In the genomic region with DNA sequence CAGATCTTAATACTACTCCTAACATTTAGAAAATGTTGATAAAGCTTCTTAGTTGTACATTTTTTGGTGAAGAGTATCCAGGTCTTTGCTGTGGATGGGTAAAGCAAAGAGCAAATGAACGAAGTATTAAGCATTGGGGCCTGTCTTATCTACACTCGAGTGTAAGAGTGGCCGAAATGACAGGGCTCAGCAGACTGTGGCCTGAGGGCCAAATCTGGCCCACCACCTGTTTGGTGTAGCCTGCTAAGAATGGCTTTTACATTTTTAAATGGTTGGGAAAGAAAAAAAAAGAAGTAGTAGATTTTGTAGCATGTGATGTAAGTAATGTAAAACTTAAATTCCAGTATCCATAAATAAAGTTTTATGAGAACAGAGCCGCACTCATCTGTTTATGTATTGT, we compare ENCODE assay signal across 18 cellular contexts.
"Had no signal": no experiment of that assay in that cellular context is flagged by ENCODE, and none has a peak within 500 bp of the region (broad histone marks: within the 10 kb centered on the region; RNA-seq: fewer than 3 reads in every experiment).

No MANE protein-coding gene starts in this region.

- H3K4me3 ChIP-seq: gastrocnemius medialis, lower lobe of right lung, skin epidermis, suprapubic skin, upper lobe of left lung had no signal

- H3K9me3 ChIP-seq: gastrocnemius medialis, lower lobe of right lung, suprapubic skin, upper lobe of left lung had no signal

- H3K27me3 Mint-ChIP-seq: activated CD4-positive, alpha-beta memory T cell treated with anti-CD3 and anti-CD28 coated beads for 36 hours; activated CD4-positive, alpha-beta T cell treated with anti-CD3 and anti-CD28 coated beads for 36 hours had no signal

- H3K4me3 Mint-ChIP-seq: activated CD4-positive, alpha-beta memory T cell treated with anti-CD3 and anti-CD28 coated beads for 36 hours; activated CD4-positive, alpha-beta T cell treated with anti-CD3 and anti-CD28 coated beads for 36 hours; activated T-helper 1 cell treated with anti-CD3 and anti-CD28 coated beads, Interleukin-12 subunit alpha, Interleukin-12 subunit beta, Interleukin-2, Interleukin-4 antibody, amounts not matched to agents 30 ng/mL and 10 ng/mL and 1 ng/mL, durations not matched to agents 14 hours and 24 hours and 36 hours; mesothelial cell of epicardium; natural killer cell had no signal

- H3K27me3 ChIP-seq: gastrocnemius medialis, suprapubic skin, upper lobe of left lung had no signal

- H3K27ac Mint-ChIP-seq: activated CD4-positive, alpha-beta memory T cell treated with anti-CD3 and anti-CD28 coated beads for 36 hours; activated T-helper 1 cell treated with anti-CD3 and anti-CD28 coated beads, Interleukin-12 subunit alpha, Interleukin-12 subunit beta, Interleukin-2, Interleukin-4 antibody, amounts not matched to agents 30 ng/mL and 10 ng/mL and 1 ng/mL, durations not matched to agents 14 hours and 24 hours and 36 hours had no signal

- H3K27ac ChIP-seq: gastrocnemius medialis, lower lobe of right lung, skin epidermis, suprapubic skin, upper lobe of left lung had no signal

- H3K4me1 Mint-ChIP-seq: mesothelial cell of epicardium had no signal

- H3K9me3 Mint-ChIP-seq: activated CD4-positive, alpha-beta memory T cell treated with anti-CD3 and anti-CD28 coated beads for 36 hours; activated T-helper 1 cell treated with anti-CD3 and anti-CD28 coated beads, Interleukin-12 subunit alpha, Interleukin-12 subunit beta, Interleukin-2, Interleukin-4 antibody, amounts not matched to agents 30 ng/mL and 10 ng/mL and 1 ng/mL, durations not matched to agents 14 hours and 24 hours and 36 hours; mesothelial cell of epicardium; natural killer cell had no signal

- ATAC-seq: activated CD4-positive, alpha-beta T cell treated with anti-CD3 and anti-CD28 coated beads for 36 hours; left cardiac atrium; lower lobe of right lung; natural killer cell; stimulated activated naive CD8-positive, alpha-beta T cell treated with anti-CD3 and anti-CD28 coated beads, Interleukin-15, Interleukin-2, amounts not matched to agents 100 U/mL and 50 U/mL, for 24 hours had no signal

- DNase-seq: activated CD4-positive, alpha-beta memory T cell treated with anti-CD3 and anti-CD28 coated beads for 36 hours; activated CD4-positive, alpha-beta T cell treated with anti-CD3 and anti-CD28 coated beads for 36 hours; activated naive CD4-positive, alpha-beta T cell; dermis blood vessel endothelial cell; gastrocnemius medialis; left cardiac atrium; lower lobe of right lung; natural killer cell; stimulated activated CD4-positive, alpha-beta T cell treated with anti-CD3 and anti-CD28 coated beads, Interleukin-15, amount 100 ng/mL, for 24 hours; stimulated activated CD4-positive, alpha-beta T cell treated with anti-CD3 and anti-CD28 coated beads, Interleukin-4, amount 100 ng/mL, for 24 hours; stimulated activated naive CD8-positive, alpha-beta T cell treated with anti-CD3 and anti-CD28 coated beads, Interleukin-15, Interleukin-2, amounts not matched to agents 100 U/mL and 50 U/mL, for 24 hours; T-helper 1 cell; T1000; upper lobe of left lung had no signal
